ENCODE assay signal across 8 cellular contexts in genomic region chr15:40471778-40472130, GRCh38. TPM values are rescaled to one million over a fixed set of nuclear protein-coding genes. Genes with fewer than 3 reads are reported as not detected.
A peak's percentile ranks its signal among the peaks of the same experiment; 100 is the strongest.
DNase-seq lines count a peak whose midpoint lies in the region; ATAC-seq, FAIRE-seq and TF ChIP-seq lines count a peak whose summit lies in the region.

No MANE protein-coding gene starts in this region.

- H3K4me1 ChIP-seq in HAP-1 (peaks cover 8% of the 10 kb centered on the region), mesodermal cell (ENCODE audit: control insufficient read depth, insufficient read depth, low read length, poor library complexity, severe bottlenecking) (peaks cover 15% of the 10 kb centered on the region)

- DNase-seq in D721Med (ENCODE audit: insufficient read length, low spot score) (peak; percentile 11), HAP-1 (ENCODE audit: low spot score in 2 of 2) (peak in 1 of 2 experiments; percentile 31), RPMI8226 (peak; percentile 29), ecto neural progenitor cell (ENCODE audit: low spot score) (peak; percentile 63), UCSD-AML1 (lab: John Stamatoyannopoulos, UW; ENCODE audit: unreplicated experiment) (no peak), retina (no peak)

- no peaks in the 10 kb centered on the region for H3K27me3 ChIP-seq in HAP-1 (ENCODE audit: low read depth)

- H3K36me3 ChIP-seq in HAP-1 (replicated peaks): peaks cover 7% of the 10 kb centered on the region
- peaks cover 25% of the 10 kb centered on the region for H3K36me3 ChIP-seq in mesodermal cell (ENCODE audit: control insufficient read depth, insufficient read depth, low read length)

- no peak for FAIRE-seq in D721Med (lab: Jason Lieb, UNC)

- no peak for ATAC-seq in HG02970 (IDR thresholded peaks at IDR 0.05; ENCODE audit: low FRiP score, unreplicated experiment)

- in situ Hi-C loops in HAP-1 (cut with MboI; ENCODE audit: low sequenced_read_pairs): no loop called here

- H3K9me3 ChIP-seq in HAP-1: no peaks in the 10 kb centered on the region
- H3K9me3 ChIP-seq in mesodermal cell (ENCODE audit: control insufficient read depth, low read length): no peaks in the 10 kb centered on the region

- WGBS in mesodermal cell (ENCODE audit: insufficient coverage in 2 of 2), 2 experiments: 17 to 20% methylated on average over 14 to 15 of the region's 18 CpGs

- no peak for TF ChIP-seq CTCF in D721Med (IDR thresholded peaks at IDR 0.05; ENCODE audit: insufficient read depth, missing control alignments)

- peak overlapping the region; percentile 56 for H3K4me3 ChIP-seq in HAP-1
- H3K4me3 ChIP-seq in mesodermal cell (ENCODE audit: extremely low read depth, insufficient read depth, low read length, poor library complexity, severe bottlenecking): peak overlapping the region; percentile 56

- no peak overlapping the region for H3K27ac ChIP-seq in mesodermal cell (ENCODE audit: low read depth, low read length, severe bottlenecking)

RNA-seq across cellular contexts. Expression of gene CHST14, which starts 1.0 kb away (rescaled TPM):
- polyA plus RNA-seq in mesodermal cell (2013, experiment 1 of 2): 37.1 TPM
- polyA plus RNA-seq in mesodermal cell (2013, experiment 2 of 2): 33.7 TPM

RNA-seq across cellular contexts. Expression of gene BAHD1, which starts 31.0 kb away (rescaled TPM):
- 17.0 TPM for polyA plus RNA-seq in mesodermal cell (2013, experiment 1 of 2)
- 13.6 TPM for polyA plus RNA-seq in mesodermal cell (2013, experiment 2 of 2)

Comparison
In these comparisons a context has a peak if more than half of its experiments do, and no peak if none do; other contexts are left out.
1. DNase-seq: peak in D721Med (single experiment), RPMI8226 (single experiment) and ecto neural progenitor cell (single experiment); none in UCSD-AML1 (single experiment) and retina (single experiment).